In the genomic region with DNA sequence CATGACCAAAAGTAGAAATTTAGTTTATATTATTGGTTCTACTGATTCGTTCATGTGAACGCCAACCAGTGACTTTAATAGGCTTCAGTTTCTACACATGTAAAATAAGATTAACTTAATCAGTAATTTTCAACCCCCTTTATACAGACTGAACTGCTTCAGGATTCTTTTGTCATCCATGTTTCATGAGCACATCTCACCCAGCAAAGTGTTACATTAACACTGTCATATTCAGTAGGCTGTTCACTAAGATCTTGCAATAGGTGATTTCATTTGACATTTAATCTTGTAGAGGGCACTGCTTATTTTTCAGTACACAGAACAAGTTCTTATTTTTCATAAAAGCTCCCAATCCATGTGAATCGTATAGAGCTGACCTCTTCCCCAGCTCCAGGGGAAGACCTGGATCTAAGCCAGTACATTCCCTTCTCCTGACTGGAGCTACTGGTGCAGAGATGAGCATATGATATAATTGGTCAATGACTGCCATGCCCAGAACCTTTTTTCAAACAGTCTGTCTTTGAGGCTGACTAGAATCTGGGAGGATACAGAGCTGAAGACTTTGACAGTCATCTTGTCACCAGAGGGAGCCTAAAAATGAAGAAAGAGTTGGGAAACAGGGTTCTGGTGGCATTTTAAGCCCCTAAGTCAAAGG, we compare ENCODE assay signal across 1 cellular context.
A peak's percentile ranks its signal among the peaks of the same experiment; 100 is the strongest.
TF ChIP-seq lines count a peak whose summit lies in the region.

No MANE protein-coding gene starts in this region.

TF ChIP-seq in SK-N-SH, 30 proteins besides CTCF, POLR2A, EP300 and RAD21 (continued from another document):
- TF ChIP-seq, protein P1, sequence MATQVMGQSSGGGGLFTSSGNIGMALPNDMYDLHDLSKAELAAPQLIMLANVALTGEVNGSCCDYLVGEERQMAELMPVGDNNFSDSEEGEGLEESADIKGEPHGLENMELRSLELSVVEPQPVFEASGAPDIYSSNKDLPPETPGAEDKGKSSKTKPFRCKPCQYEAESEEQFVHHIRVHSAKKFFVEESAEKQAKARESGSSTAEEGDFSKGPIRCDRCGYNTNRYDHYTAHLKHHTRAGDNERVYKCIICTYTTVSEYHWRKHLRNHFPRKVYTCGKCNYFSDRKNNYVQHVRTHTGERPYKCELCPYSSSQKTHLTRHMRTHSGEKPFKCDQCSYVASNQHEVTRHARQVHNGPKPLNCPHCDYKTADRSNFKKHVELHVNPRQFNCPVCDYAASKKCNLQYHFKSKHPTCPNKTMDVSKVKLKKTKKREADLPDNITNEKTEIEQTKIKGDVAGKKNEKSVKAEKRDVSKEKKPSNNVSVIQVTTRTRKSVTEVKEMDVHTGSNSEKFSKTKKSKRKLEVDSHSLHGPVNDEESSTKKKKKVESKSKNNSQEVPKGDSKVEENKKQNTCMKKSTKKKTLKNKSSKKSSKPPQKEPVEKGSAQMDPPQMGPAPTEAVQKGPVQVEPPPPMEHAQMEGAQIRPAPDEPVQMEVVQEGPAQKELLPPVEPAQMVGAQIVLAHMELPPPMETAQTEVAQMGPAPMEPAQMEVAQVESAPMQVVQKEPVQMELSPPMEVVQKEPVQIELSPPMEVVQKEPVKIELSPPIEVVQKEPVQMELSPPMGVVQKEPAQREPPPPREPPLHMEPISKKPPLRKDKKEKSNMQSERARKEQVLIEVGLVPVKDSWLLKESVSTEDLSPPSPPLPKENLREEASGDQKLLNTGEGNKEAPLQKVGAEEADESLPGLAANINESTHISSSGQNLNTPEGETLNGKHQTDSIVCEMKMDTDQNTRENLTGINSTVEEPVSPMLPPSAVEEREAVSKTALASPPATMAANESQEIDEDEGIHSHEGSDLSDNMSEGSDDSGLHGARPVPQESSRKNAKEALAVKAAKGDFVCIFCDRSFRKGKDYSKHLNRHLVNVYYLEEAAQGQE (IDR thresholded peaks at IDR 0.05; ENCODE audit: low read depth, low read length), result 0 out of 2 replicates have a peak, but pooled peaks have one; percentile 30
- TF ChIP-seq MEF2A (IDR thresholded peaks at IDR 0.05; ENCODE audit: borderline replicate concordance, low read depth) (no peak), JUND (IDR thresholded peaks at IDR 0.05) (peak; percentile 82), SMC3 (IDR thresholded peaks at IDR 0.05; ENCODE audit: low read depth, low read length) (no peak), EZH2phosphoT487 (IDR thresholded peaks at IDR 0.05; ENCODE audit: borderline replicate concordance, low read depth) (no peak), FOSL2 (IDR thresholded peaks at IDR 0.05; ENCODE audit: borderline replicate concordance, low read depth) (peak; percentile 85), SIN3A (IDR thresholded peaks at IDR 0.05; ENCODE audit: borderline replicate concordance, low read depth, low read length) (0 out of 2 replicates have a peak, but pooled peaks have one; percentile 23), TCF12 (IDR thresholded peaks at IDR 0.05) (peak; percentile 74), GATA2 (CRISPR knock-in tag; IDR thresholded peaks at IDR 0.05) (no peak), RXRA (IDR thresholded peaks at IDR 0.05; ENCODE audit: borderline replicate concordance, low read depth) (0 out of 2 replicates have a peak, but pooled peaks have one; percentile 45), NFIC (IDR thresholded peaks at IDR 0.05; ENCODE audit: borderline replicate concordance) (peak; percentile 94), ELF1 (IDR thresholded peaks at IDR 0.05) (no peak), TEAD4 (IDR thresholded peaks at IDR 0.05; ENCODE audit: borderline replicate concordance, insufficient read depth) (0 out of 2 replicates have a peak, but pooled peaks have one; percentile 71)
- TF ChIP-seq, protein P2, sequence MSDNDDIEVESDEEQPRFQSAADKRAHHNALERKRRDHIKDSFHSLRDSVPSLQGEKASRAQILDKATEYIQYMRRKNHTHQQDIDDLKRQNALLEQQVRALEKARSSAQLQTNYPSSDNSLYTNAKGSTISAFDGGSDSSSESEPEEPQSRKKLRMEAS (IDR thresholded peaks at IDR 0.05; ENCODE audit: low read depth), result peak; percentile 74
